In genomic region chr4:43757147-43757546, GRCh38 we compare ENCODE assay signal across 17 cellular contexts.
DNase-seq lines count a peak whose midpoint lies in the region; ATAC-seq, FAIRE-seq and TF ChIP-seq lines count a peak whose summit lies in the region.
"Had no signal": no experiment of that assay in that cellular context is flagged by ENCODE, and none has a peak within 500 bp of the region (broad histone marks: within the 10 kb centered on the region; RNA-seq: fewer than 3 reads in every experiment).

No MANE protein-coding gene starts in this region.

- no peaks in the 10 kb centered on the region for H3K9me3 ChIP-seq in endodermal cell (ENCODE audit: control insufficient read depth, low read length)
- H3K9me3 ChIP-seq: adrenal gland had no signal

- no peaks in the 10 kb centered on the region for H3K4me1 ChIP-seq in endodermal cell (ENCODE audit: control insufficient read depth, insufficient read depth, low read length)
- H3K4me1 ChIP-seq: adrenal gland had no signal

- no peaks in the 10 kb centered on the region for H3K9me3 Mint-ChIP-seq in endodermal cell
- H3K9me3 Mint-ChIP-seq in activated naive CD4-positive, alpha-beta T cell treated with anti-CD3 and anti-CD28 coated beads, Interleukin-2, amount 50 U/mL, for 72 hours, result peaks cover 13 to 23% of the 10 kb centered on the region in 2 donors

- H3K27me3 Mint-ChIP-seq in endodermal cell (ENCODE audit: insufficient read depth), result no peaks in the 10 kb centered on the region
- H3K27me3 Mint-ChIP-seq: activated CD4-positive, alpha-beta memory T cell treated with anti-CD3 and anti-CD28 coated beads, Interleukin-2, amount 10 ng/mL, durations not matched to agents 7 days and 5 days; stimulated activated naive CD8-positive, alpha-beta T cell treated with anti-CD3 and anti-CD28 coated beads, Interleukin-15, Interleukin-2, amounts not matched to agents 100 ng/mL and 50 ng/mL, for 24 hours had no signal

- TF ChIP-seq POLR2A in GM12892 (IDR thresholded peaks at IDR 0.05; ENCODE audit: low read depth, low read length), result no peak

- no peak for TF ChIP-seq CTCF in endodermal cell (conservative IDR thresholded peaks at IDR 0.05)

- no peak for FAIRE-seq in GM12892 (lab: Jason Lieb, UNC)
- FAIRE-seq: keratinocyte had no signal

- peak overlapping the region; percentile 82 for H3K27ac Mint-ChIP-seq in endodermal cell
- H3K27ac Mint-ChIP-seq in activated naive CD4-positive, alpha-beta T cell treated with anti-CD3 and anti-CD28 coated beads, Interleukin-2, amount 50 U/mL, for 72 hours, result no peak overlapping the region
- H3K27ac Mint-ChIP-seq: activated CD4-positive, alpha-beta memory T cell treated with anti-CD3 and anti-CD28 coated beads, Interleukin-2, amount 10 ng/mL, durations not matched to agents 7 days and 5 days; activated T-cell treated with anti-CD3 and anti-CD28 coated beads, Interleukin-2, amount 50 U/mL, for 72 hours; stimulated activated naive CD8-positive, alpha-beta T cell treated with anti-CD3 and anti-CD28 coated beads, Interleukin-15, Interleukin-2, amounts not matched to agents 100 ng/mL and 50 ng/mL, for 24 hours had no signal

- no peak for ATAC-seq in activated naive CD4-positive, alpha-beta T cell treated with anti-CD3 and anti-CD28 coated beads, Interleukin-2, amount 50 U/mL, for 72 hours
- ATAC-seq: activated T-cell treated with anti-CD3 and anti-CD28 coated beads, Interleukin-2, amount 50 U/mL, for 72 hours had no signal

- DNase-seq in ELR (ENCODE audit: low read depth) (peak; percentile 7), NCI-H446 treated with DMSO at 0.1 percent for 48 hours (lab: John Stamatoyannopoulos, UW) (peak; percentile 14), endodermal cell (peak; percentile 62), mucosa of gallbladder (ENCODE audit: low spot score) (peak; percentile 74), GM12892 (ENCODE audit: insufficient read length) (no peak), anterior cingulate cortex (lab: John Stamatoyannopoulos, UW) (no peak), T1000 (lab: John Stamatoyannopoulos, UW) (no peak)
- DNase-seq in activated naive CD4-positive, alpha-beta T cell treated with anti-CD3 and anti-CD28 coated beads, Interleukin-2, amount 50 U/mL, for 72 hours (ENCODE audit: low spot score in 2 of 2), result no peak
- DNase-seq: activated CD4-positive, alpha-beta memory T cell treated with anti-CD3 and anti-CD28 coated beads, Interleukin-2, amount 10 ng/mL, durations not matched to agents 7 days and 5 days; activated T-cell treated with anti-CD3 and anti-CD28 coated beads, Interleukin-2, amount 50 U/mL, for 72 hours; adrenal gland; AML-193; MM.1S; posterior cingulate gyrus had no signal

- H3K4me3 Mint-ChIP-seq in endodermal cell, result no peak overlapping the region
- H3K4me3 Mint-ChIP-seq: activated CD4-positive, alpha-beta memory T cell treated with anti-CD3 and anti-CD28 coated beads, Interleukin-2, amount 10 ng/mL, durations not matched to agents 7 days and 5 days; activated T-cell treated with anti-CD3 and anti-CD28 coated beads, Interleukin-2, amount 50 U/mL, for 72 hours; stimulated activated naive CD8-positive, alpha-beta T cell treated with anti-CD3 and anti-CD28 coated beads, Interleukin-15, Interleukin-2, amounts not matched to agents 100 ng/mL and 50 ng/mL, for 24 hours had no signal

- H3K27ac ChIP-seq in endodermal cell (ENCODE audit: low read depth, low read length), result no peak overlapping the region
- H3K27ac ChIP-seq: adrenal gland had no signal

- H3K27me3 ChIP-seq in endodermal cell (ENCODE audit: control insufficient read depth, insufficient read depth, low read length, poor library complexity, severe bottlenecking), result no peaks in the 10 kb centered on the region
- H3K27me3 ChIP-seq: adrenal gland, dorsolateral prefrontal cortex had no signal

- no peak overlapping the region for H3K9ac ChIP-seq in endodermal cell (ENCODE audit: extremely low read depth, low read length, poor library complexity, severe bottlenecking)

- H3K4me1 Mint-ChIP-seq in endodermal cell, result peaks cover 9% of the 10 kb centered on the region
- H3K4me1 Mint-ChIP-seq: activated CD4-positive, alpha-beta memory T cell treated with anti-CD3 and anti-CD28 coated beads, Interleukin-2, amount 10 ng/mL, durations not matched to agents 7 days and 5 days had no signal

- H3K4me3 ChIP-seq in endodermal cell (ENCODE audit: low read length), result no peak overlapping the region
- H3K4me3 ChIP-seq: adrenal gland, dorsolateral prefrontal cortex had no signal

- H3K36me3 ChIP-seq in endodermal cell (ENCODE audit: control insufficient read depth, insufficient read depth, low read length), result no peaks in the 10 kb centered on the region
- H3K36me3 ChIP-seq: adrenal gland had no signal

- H3K36me3 Mint-ChIP-seq in endodermal cell (ENCODE audit: low read depth), result no peaks in the 10 kb centered on the region
- peaks cover 0 to 9% of the 10 kb centered on the region in 2 donors for H3K36me3 Mint-ChIP-seq in activated naive CD4-positive, alpha-beta T cell treated with anti-CD3 and anti-CD28 coated beads, Interleukin-2, amount 50 U/mL, for 72 hours

Comparison
In these comparisons a context has a peak if more than half of its experiments do, and no peak if none do; other contexts are left out.
1. DNase-seq: peak in ELR (single experiment), NCI-H446 treated with DMSO at 0.1 percent for 48 hours (single experiment), endodermal cell (single experiment) and mucosa of gallbladder (single experiment); none in GM12892 (single experiment), anterior cingulate cortex (0 of 58), T1000 (single experiment) and activated naive CD4-positive, alpha-beta T cell treated with anti-CD3 and anti-CD28 coated beads, Interleukin-2, amount 50 U/mL, for 72 hours (0 of 2).